30 cellular contexts compared by ENCODE assay signal in genomic region chr9:85639675-85640186, GRCh38.
DNase-seq lines count a peak whose midpoint lies in the region; ATAC-seq, FAIRE-seq and TF ChIP-seq lines count a peak whose summit lies in the region.
"Had no signal": no experiment of that assay in that cellular context is flagged by ENCODE, and none has a peak within 500 bp of the region (broad histone marks: within the 10 kb centered on the region; RNA-seq: fewer than 3 reads in every experiment).

No MANE protein-coding gene starts in this region.

- peaks cover 0 to 5% of the 10 kb centered on the region in 2 donors for H3K4me1 Mint-ChIP-seq in natural killer cell
- H3K4me1 Mint-ChIP-seq in natural killer cell treated with Interleukin-12 subunit alpha and Interleukin-12 subunit beta and Interleukin-15 and Interleukin-18, amount 100 ng/mL, for 72 hours (ENCODE audit: low read depth in 2 of 2) = peaks cover 0 to 3% of the 10 kb centered on the region in 2 donors

- no peaks in the 10 kb centered on the region for H4K20me1 ChIP-seq in HepG2 (ENCODE audit: insufficient read depth, low read length)
- no peaks in the 10 kb centered on the region for H4K20me1 ChIP-seq in Karpas-422 (ENCODE audit: insufficient read depth, low read depth, low read length)

- no peak for TF ChIP-seq POLR2A in HepG2 (IDR thresholded peaks at IDR 0.05; ENCODE audit: insufficient read depth in 1 of 2, low read depth in 2 of 2, low read length in 2 of 2)

- peak overlapping the region; percentile 38 to 50 for H3K27ac Mint-ChIP-seq in natural killer cell
- H3K27ac Mint-ChIP-seq in natural killer cell treated with Interleukin-12 subunit alpha and Interleukin-12 subunit beta and Interleukin-15 and Interleukin-18, amount 100 ng/mL, for 72 hours = no peak overlapping the region
- H3K27ac Mint-ChIP-seq: activated T-helper 2 cell treated with anti-CD3 and anti-CD28 coated beads, Interferon-gamma antibody, Interleukin-2, Interleukin-4, amounts not matched to agents 10 μg/mL and 5 μg/mL and 100 μg/mL, durations not matched to agents 14 hours and 24 hours and 36 hours had no signal

- H3K27me3 ChIP-seq in HepG2 (ENCODE audit: control insufficient read depth in 1 of 2, insufficient read depth in 2 of 2, low read length in 2 of 2) = no peaks in the 10 kb centered on the region
- no peaks in the 10 kb centered on the region for H3K27me3 ChIP-seq in Karpas-422 (ENCODE audit: low read length)
- H3K27me3 ChIP-seq: brain microvascular endothelial cell, MG63, neutrophil, stomach, tibial artery had no signal

- no peak overlapping the region for H3K9ac ChIP-seq in HepG2 (ENCODE audit: insufficient read depth, low read depth, low read length)
- H3K9ac ChIP-seq in Karpas-422 (ENCODE audit: low read length) = no peak overlapping the region

- H3K36me3 Mint-ChIP-seq in natural killer cell = peaks cover 1% of the 10 kb centered on the region
- no peaks in the 10 kb centered on the region for H3K36me3 Mint-ChIP-seq in natural killer cell treated with Interleukin-12 subunit alpha and Interleukin-12 subunit beta and Interleukin-15 and Interleukin-18, amount 100 ng/mL, for 72 hours

- ATAC-seq in natural killer cell (no peak), HepG2 (no peak)
- no peak for ATAC-seq in natural killer cell treated with Interleukin-12 subunit alpha and Interleukin-12 subunit beta and Interleukin-15 and Interleukin-18, amount 100 ng/mL, for 72 hours
- ATAC-seq: A549, GM12878, left lobe of liver had no signal

- H3K27ac ChIP-seq in temporal lobe (ENCODE audit: low read depth, low read length) (peak overlapping the region; percentile 4), HepG2 (ENCODE audit: extremely low read length, insufficient read depth, low read length) (no peak overlapping the region), Karpas-422 (ENCODE audit: low read length) (no peak overlapping the region)
- H3K27ac ChIP-seq: A549, brain microvascular endothelial cell, epithelial cell of prostate, neutrophil, stomach, tibial artery had no signal

- H3K4me3 ChIP-seq in HepG2 (replicated peaks in 1 of 3; ENCODE audit: insufficient read depth in 1 of 3, low read depth in 2 of 3, low read length in 3 of 3) (no peak overlapping the region), Karpas-422 (ENCODE audit: low read length) (no peak overlapping the region)
- H3K4me3 ChIP-seq: A549, GM12878, MG63, stomach, tibial artery had no signal

- no peak for TF ChIP-seq EP300 in HepG2 (IDR thresholded peaks at IDR 0.05; ENCODE audit: low read depth in 2 of 2, low read length in 2 of 2)
- no peak for TF ChIP-seq EP300 in HepG2 (CRISPR knock-in tag; IDR thresholded peaks at IDR 0.05; ENCODE audit: borderline replicate concordance)

- H2AFZ ChIP-seq in HepG2 (ENCODE audit: low read length) = no peak overlapping the region
- H2AFZ ChIP-seq in Karpas-422 (ENCODE audit: low read length) = no peak overlapping the region

- DNase-seq in natural killer cell (no peak), NCI-H748 (lab: John Stamatoyannopoulos, UW; ENCODE audit: unreplicated experiment) (peak; percentile 92), foreskin melanocyte (peak; percentile 2), HepG2 (ENCODE audit: low spot score) (no peak), UCSD-AML1 (lab: John Stamatoyannopoulos, UW; ENCODE audit: unreplicated experiment) (no peak), Karpas-422 (no peak)
- DNase-seq in natural killer cell treated with Interleukin-12 subunit alpha and Interleukin-12 subunit beta and Interleukin-15 and Interleukin-18, amount 100 ng/mL, for 72 hours (ENCODE audit: low spot score) = no peak
- DNase-seq: activated CD4-positive, alpha-beta T cell treated with anti-CD3 and anti-CD28 coated beads for 48 hours; activated naive CD4-positive, alpha-beta T cell treated with anti-CD3 and anti-CD28 coated beads, Interleukin-2, amount 50 U/mL, for 16 hours; amygdala; brain microvascular endothelial cell; CD4-positive, alpha-beta memory T cell; EL; KBM-7; mesenchymal stem cell; MG63; NCI-H1694 treated with DMSO at 0.1 percent for 48 hours; NCI-H526; right cardiac atrium; stimulated activated CD4-positive, alpha-beta T cell treated with anti-CD3 and anti-CD28 coated beads, Interleukin-1b, Interleukin-23, amount 100 ng/mL, for 48 hours; stomach; SW 1271; tibial artery had no signal

- CTCF ChIA-PET in HepG2 (lab: Yijun Ruan, JAX; ENCODE audit: low intra/inter-chr PET ratio, low total read pairs) = no interaction called here

- in situ Hi-C loops in HepG2 (cut with HindIII; ENCODE audit: extremely low pct_ligation_motif_present, low pct_unique_long_range_greater_than_20kb) = no loop called here

- H3K4me1 ChIP-seq in HepG2 (ENCODE audit: insufficient read depth, low read length) = no peaks in the 10 kb centered on the region
- no peaks in the 10 kb centered on the region for H3K4me1 ChIP-seq in Karpas-422 (ENCODE audit: low read length)
- H3K4me1 ChIP-seq: A549, stomach, tibial artery had no signal

- no peaks in the 10 kb centered on the region for H3K27me3 Mint-ChIP-seq in natural killer cell (ENCODE audit: low read depth in 2 of 2)
- H3K27me3 Mint-ChIP-seq in natural killer cell treated with Interleukin-12 subunit alpha and Interleukin-12 subunit beta and Interleukin-15 and Interleukin-18, amount 100 ng/mL, for 72 hours = no peaks in the 10 kb centered on the region
- H3K27me3 Mint-ChIP-seq: CD4-positive, alpha-beta memory T cell had no signal

- H3K4me2 ChIP-seq in HepG2 (ENCODE audit: low read depth, low read length) = no peak overlapping the region
- no peak overlapping the region for H3K4me2 ChIP-seq in Karpas-422 (ENCODE audit: low read depth, low read length, poor library complexity, severe bottlenecking)
- H3K4me2 ChIP-seq: A549 had no signal

- no peaks in the 10 kb centered on the region for H3K9me3 Mint-ChIP-seq in natural killer cell
- H3K9me3 Mint-ChIP-seq in natural killer cell treated with Interleukin-12 subunit alpha and Interleukin-12 subunit beta and Interleukin-15 and Interleukin-18, amount 100 ng/mL, for 72 hours = no peaks in the 10 kb centered on the region
- H3K9me3 Mint-ChIP-seq: activated T-helper 2 cell treated with anti-CD3 and anti-CD28 coated beads, Interferon-gamma antibody, Interleukin-2, Interleukin-4, amounts not matched to agents 10 μg/mL and 5 μg/mL and 100 μg/mL, durations not matched to agents 14 hours and 24 hours and 36 hours; CD4-positive, alpha-beta memory T cell had no signal

- H3K9me3 ChIP-seq in HepG2 (ENCODE audit: low read length) (no peaks in the 10 kb centered on the region), Karpas-422 (ENCODE audit: low read length) (no peaks in the 10 kb centered on the region)
- H3K9me3 ChIP-seq: A549, MG63, neutrophil, stomach, tibial artery had no signal

- POLR2A ChIA-PET in HepG2 (lab: Yijun Ruan, JAX) = no interaction called here

- no peaks in the 10 kb centered on the region for H3K79me2 ChIP-seq in HepG2 (ENCODE audit: insufficient read depth, low read length)
- no peaks in the 10 kb centered on the region for H3K79me2 ChIP-seq in Karpas-422 (ENCODE audit: low read length)

- no peak for TF ChIP-seq RAD21 in HepG2 (CRISPR knock-in tag; IDR thresholded peaks at IDR 0.05)

- FAIRE-seq in HepG2 (lab: Jason Lieb, UNC) = no peak
- FAIRE-seq: GM12878 had no signal

- no TSS peak for BruUV-seq in HepG2 (replicated peaks; lab: Mats Ljungman, UMichigan)

- H3K4me3 Mint-ChIP-seq in natural killer cell = no peak overlapping the region
- no peak overlapping the region for H3K4me3 Mint-ChIP-seq in natural killer cell treated with Interleukin-12 subunit alpha and Interleukin-12 subunit beta and Interleukin-15 and Interleukin-18, amount 100 ng/mL, for 72 hours
- H3K4me3 Mint-ChIP-seq: CD4-positive, alpha-beta memory T cell had no signal

- TF ChIP-seq CTCF in natural killer cell (IDR thresholded peaks at IDR 0.05) (no peak), HepG2 (CRISPR knock-in tag; IDR thresholded peaks at IDR 0.05) (no peak)

- H3K36me3 ChIP-seq in HepG2 (replicated peaks in 1 of 2; ENCODE audit: control insufficient read depth in 1 of 2, insufficient read depth in 2 of 2, low read length in 2 of 2) = no peaks in the 10 kb centered on the region
- no peaks in the 10 kb centered on the region for H3K36me3 ChIP-seq in Karpas-422 (ENCODE audit: insufficient read depth, low read length)
- H3K36me3 ChIP-seq: brain microvascular endothelial cell, MG63 had no signal

- WGBS in HepG2 (ENCODE audit: low lambda C conversion rate) = 100% methylated on average over 3 of the region's 3 CpGs

- H3K9me2 ChIP-seq in Karpas-422 (replicated peaks; ENCODE audit: insufficient read depth, low read length) = no peaks in the 10 kb centered on the region

- intact Hi-C loops in natural killer cell (cut with micrococcal nuclease) (no loop called here), HepG2 (cut with micrococcal nuclease; ENCODE audit: unreplicated experiment) (no loop called here)

TF ChIP-seq in HepG2, 621 proteins besides CTCF, POLR2A, EP300 and RAD21 (continues in another document):
- TF ChIP-seq TRAFD1 (CRISPR knock-in tag; IDR thresholded peaks at IDR 0.05; ENCODE audit: borderline replicate concordance) (no peak), LCORL (IDR thresholded peaks at IDR 0.05) (no peak), LCORL (CRISPR knock-in tag; IDR thresholded peaks at IDR 0.05) (no peak), POGK (CRISPR knock-in tag; conservative IDR thresholded peaks at IDR 0.05) (no peak)

Comparison
In these comparisons a context has a peak if more than half of its experiments do, and no peak if none do; other contexts are left out.
1. H3K27ac Mint-ChIP-seq: peak in natural killer cell (2 of 2); none in natural killer cell treated with Interleukin-12 subunit alpha and Interleukin-12 subunit beta and Interleukin-15 and Interleukin-18, amount 100 ng/mL, for 72 hours (0 of 2).
2. DNase-seq: peak in NCI-H748 (single experiment) and foreskin melanocyte (single experiment); none in natural killer cell (single experiment), natural killer cell treated with Interleukin-12 subunit alpha and Interleukin-12 subunit beta and Interleukin-15 and Interleukin-18, amount 100 ng/mL, for 72 hours (single experiment), HepG2 (single experiment), UCSD-AML1 (single experiment) and Karpas-422 (single experiment).